ENCODE assay signal across 21 cellular contexts in genomic region chr13:31074750-31075149, GRCh38.
A peak's percentile ranks its signal among the peaks of the same experiment; 100 is the strongest.
DNase-seq lines count a peak whose midpoint lies in the region; ATAC-seq, FAIRE-seq and TF ChIP-seq lines count a peak whose summit lies in the region.
"Had no signal": no experiment of that assay in that cellular context is flagged by ENCODE, and none has a peak within 500 bp of the region (broad histone marks: within the 10 kb centered on the region; RNA-seq: fewer than 3 reads in every experiment).

No MANE protein-coding gene starts in this region.

- no peak overlapping the region for H3K4me3 Mint-ChIP-seq in T-helper 2 cell treated with Interferon-gamma antibody and Interleukin-4, amounts not matched to agents 5 μg/mL and 100 μg/mL, for 36 hours
- H3K4me3 Mint-ChIP-seq in endodermal cell (no peak overlapping the region), endothelial cell (ENCODE audit: unreplicated experiment) (no peak overlapping the region)
- H3K4me3 Mint-ChIP-seq: activated CD8-positive, alpha-beta T cell treated with anti-CD3 and anti-CD28 coated beads for 36 hours; CD8-positive, alpha-beta memory T cell; WTC11 had no signal

- no peak for TF ChIP-seq POLR2A in stomach (IDR thresholded peaks at IDR 0.05)

- H3K4me1 Mint-ChIP-seq in T-helper 2 cell treated with Interferon-gamma antibody and Interleukin-4, amounts not matched to agents 5 μg/mL and 100 μg/mL, for 36 hours (ENCODE audit: low read depth): peaks cover 15% of the 10 kb centered on the region
- H3K4me1 Mint-ChIP-seq in endodermal cell (peaks cover 13% of the 10 kb centered on the region), endothelial cell (ENCODE audit: unreplicated experiment) (no peaks in the 10 kb centered on the region)
- H3K4me1 Mint-ChIP-seq: CD8-positive, alpha-beta memory T cell had no signal

- H3K4me3 ChIP-seq in BLaER1 (no peak overlapping the region), endodermal cell (ENCODE audit: low read length) (no peak overlapping the region), stomach (no peak overlapping the region)
- H3K4me3 ChIP-seq: esophagus muscularis mucosa, SJSA1, uterus had no signal

- H3K27ac ChIP-seq in BLaER1 (0 out of 2 replicates have a peak overlapping the region, but pooled peaks have one; percentile 37), endodermal cell (ENCODE audit: low read depth, low read length) (peak overlapping the region; percentile 79), stomach (no peak overlapping the region)
- H3K27ac ChIP-seq: esophagus muscularis mucosa, SJSA1, uterus had no signal

- no peak for ATAC-seq in HG03439 (IDR thresholded peaks at IDR 0.05; ENCODE audit: unreplicated experiment)
- ATAC-seq: left ventricle myocardium superior, Panc1, WTC11 had no signal

- H3K4me1 ChIP-seq in BLaER1 (peaks cover 19% of the 10 kb centered on the region), endodermal cell (ENCODE audit: control insufficient read depth, insufficient read depth, low read length) (no peaks in the 10 kb centered on the region), stomach (no peaks in the 10 kb centered on the region)
- H3K4me1 ChIP-seq: esophagus muscularis mucosa, SJSA1, uterus had no signal

- no peaks in the 10 kb centered on the region for H3K9me3 Mint-ChIP-seq in T-helper 2 cell treated with Interferon-gamma antibody and Interleukin-4, amounts not matched to agents 5 μg/mL and 100 μg/mL, for 36 hours
- no peaks in the 10 kb centered on the region for H3K9me3 Mint-ChIP-seq in endodermal cell
- no peaks in the 10 kb centered on the region for H3K9me3 Mint-ChIP-seq in endothelial cell (ENCODE audit: unreplicated experiment)
- H3K9me3 Mint-ChIP-seq: activated CD8-positive, alpha-beta T cell treated with anti-CD3 and anti-CD28 coated beads for 36 hours; CD8-positive, alpha-beta memory T cell; WTC11 had no signal

- H3K27me3 ChIP-seq in BLaER1: no peaks in the 10 kb centered on the region
- no peaks in the 10 kb centered on the region for H3K27me3 ChIP-seq in endodermal cell (ENCODE audit: control insufficient read depth, insufficient read depth, low read length, poor library complexity, severe bottlenecking)
- peaks cover 0 to 3% (median 0%) of the 10 kb centered on the region in 3 donors for H3K27me3 ChIP-seq in stomach
- H3K27me3 ChIP-seq: esophagus muscularis mucosa, uterus had no signal

- H3K36me3 ChIP-seq in BLaER1: no peaks in the 10 kb centered on the region
- no peaks in the 10 kb centered on the region for H3K36me3 ChIP-seq in endodermal cell (ENCODE audit: control insufficient read depth, insufficient read depth, low read length)
- H3K36me3 ChIP-seq in stomach: no peaks in the 10 kb centered on the region
- H3K36me3 ChIP-seq: esophagus muscularis mucosa, SJSA1, uterus had no signal

- H3K4me2 ChIP-seq in BLaER1: peak overlapping the region; percentile 32

- no peak for TF ChIP-seq EP300 in stomach (IDR thresholded peaks at IDR 0.05)

- peaks cover 2% of the 10 kb centered on the region for H3K27me3 Mint-ChIP-seq in T-helper 2 cell treated with Interferon-gamma antibody and Interleukin-4, amounts not matched to agents 5 μg/mL and 100 μg/mL, for 36 hours (ENCODE audit: low read depth)
- peaks cover 6% of the 10 kb centered on the region for H3K27me3 Mint-ChIP-seq in endodermal cell (ENCODE audit: insufficient read depth)
- H3K27me3 Mint-ChIP-seq in endothelial cell (ENCODE audit: unreplicated experiment): no peaks in the 10 kb centered on the region

- H3K36me3 Mint-ChIP-seq in T-helper 2 cell treated with Interferon-gamma antibody and Interleukin-4, amounts not matched to agents 5 μg/mL and 100 μg/mL, for 36 hours (ENCODE audit: low read depth): no peaks in the 10 kb centered on the region
- H3K36me3 Mint-ChIP-seq in endodermal cell (ENCODE audit: low read depth) (no peaks in the 10 kb centered on the region), endothelial cell (ENCODE audit: low read depth, unreplicated experiment) (no peaks in the 10 kb centered on the region)
- H3K36me3 Mint-ChIP-seq: WTC11 had no signal

- H3K27ac Mint-ChIP-seq in T-helper 2 cell treated with Interferon-gamma antibody and Interleukin-4, amounts not matched to agents 5 μg/mL and 100 μg/mL, for 36 hours: peak overlapping the region; percentile 38
- no peak overlapping the region for H3K27ac Mint-ChIP-seq in endodermal cell
- H3K27ac Mint-ChIP-seq in endothelial cell (ENCODE audit: unreplicated experiment): no peak overlapping the region
- H3K27ac Mint-ChIP-seq: activated CD8-positive, alpha-beta T cell treated with anti-CD3 and anti-CD28 coated beads for 36 hours; CD8-positive, alpha-beta memory T cell; WTC11 had no signal

- TF ChIP-seq CTCF in endodermal cell (conservative IDR thresholded peaks at IDR 0.05) (no peak), endothelial cell (IDR thresholded peaks at IDR 0.05; ENCODE audit: unreplicated experiment) (no peak), stomach (IDR thresholded peaks at IDR 0.05) (no peak)

- intact Hi-C loops in stomach (cut with DNase I; ENCODE audit: low total_unique reads): no loop called here

- H4K20me1 ChIP-seq in BLaER1: no peaks in the 10 kb centered on the region

- no peak overlapping the region for H3K9ac ChIP-seq in BLaER1
- no peak overlapping the region for H3K9ac ChIP-seq in endodermal cell (ENCODE audit: extremely low read depth, low read length, poor library complexity, severe bottlenecking)

- H3K9me3 ChIP-seq in BLaER1: 0 out of 2 replicates have a peak, but pooled peaks cover 16% of the 10 kb centered on the region
- no peaks in the 10 kb centered on the region for H3K9me3 ChIP-seq in endodermal cell (ENCODE audit: control insufficient read depth, low read length)
- H3K9me3 ChIP-seq in stomach: no peaks in the 10 kb centered on the region
- H3K9me3 ChIP-seq: esophagus muscularis mucosa, SJSA1, uterus had no signal

- DNase-seq in GM19239 (ENCODE audit: insufficient read length, low spot score) (no peak), endodermal cell (peak; percentile 22), endothelial cell (ENCODE audit: low spot score) (no peak), DMS53 (lab: John Stamatoyannopoulos, UW) (no peak), stomach (no peak)
- no peak for DNase-seq in T-helper 2 cell treated with Interferon-gamma antibody and Interleukin-4, amounts not matched to agents 5 μg/mL and 100 μg/mL, for 36 hours (ENCODE audit: low spot score)
- DNase-seq: CD8-positive, alpha-beta memory T cell; central memory CD4-positive, alpha-beta T cell; GOT3; left ventricle myocardium superior; NCI-H2171; NCI-H82; substantia nigra; uterus had no signal

- FAIRE-seq in GM19239 (lab: Jason Lieb, UNC): peak; percentile 76

Comparison
In these comparisons a context has a peak if more than half of its experiments do, and no peak if none do; other contexts are left out.
1. H3K27ac ChIP-seq: peak in BLaER1 (single experiment) and endodermal cell (single experiment); none in stomach (0 of 5).